ENCODE assay signal across 16 cellular contexts in genomic region chr9:119349548-119349947, GRCh38. TPM values are rescaled to one million over a fixed set of nuclear protein-coding genes. Genes with fewer than 3 reads are reported as not detected.
DNase-seq lines count a peak whose midpoint lies in the region; ATAC-seq, FAIRE-seq and TF ChIP-seq lines count a peak whose summit lies in the region.
"Had no signal": no experiment of that assay in that cellular context is flagged by ENCODE, and none has a peak within 500 bp of the region (broad histone marks: within the 10 kb centered on the region; RNA-seq: fewer than 3 reads in every experiment).

No MANE protein-coding gene starts in this region.

- H3F3A ChIP-seq in GM23248 (ENCODE audit: insufficient read depth) (no peaks in the 10 kb centered on the region), smooth muscle cell (ENCODE audit: low read depth) (no peaks in the 10 kb centered on the region)

- no peak for FAIRE-seq in GM19239 (lab: Jason Lieb, UNC)

- no peaks in the 10 kb centered on the region for H3K36me3 ChIP-seq in GM23248 (ENCODE audit: low read depth)
- no peaks in the 10 kb centered on the region for H3K36me3 ChIP-seq in mesodermal cell (ENCODE audit: control insufficient read depth, insufficient read depth, low read length)
- H3K36me3 ChIP-seq in smooth muscle cell (ENCODE audit: low read depth), result no peaks in the 10 kb centered on the region
- H3K36me3 ChIP-seq: adrenal gland, HAP-1 had no signal

- H4K20me1 ChIP-seq in GM23248 (ENCODE audit: insufficient read depth) (no peaks in the 10 kb centered on the region), smooth muscle cell (ENCODE audit: low read depth) (no peaks in the 10 kb centered on the region)

- WGBS in GM23248 (ENCODE audit: low coverage in 1 of 2, low lambda C conversion rate in 2 of 2, missing lambda C conversion rate in 2 of 2), 2 experiments, result 7 to 10% methylated on average over 9 of the region's 9 CpGs
- WGBS in mesodermal cell (ENCODE audit: insufficient coverage in 2 of 2), 2 experiments, result 16 to 22% methylated on average over 6 to 9 of the region's 9 CpGs
- WGBS in smooth muscle cell (ENCODE audit: low lambda C conversion rate), result 39% methylated on average over 9 of the region's 9 CpGs

- TF ChIP-seq CTCF in smooth muscle cell (IDR thresholded peaks at IDR 0.05; ENCODE audit: borderline replicate concordance, insufficient read depth, poor library complexity, severe bottlenecking), result no peak

- no peaks in the 10 kb centered on the region for H3K9me3 ChIP-seq in GM23248 (ENCODE audit: low read depth)
- H3K9me3 ChIP-seq in mesodermal cell (ENCODE audit: control insufficient read depth, low read length), result no peaks in the 10 kb centered on the region
- no peaks in the 10 kb centered on the region for H3K9me3 ChIP-seq in smooth muscle cell (replicated peaks; ENCODE audit: low read depth)
- H3K9me3 ChIP-seq: adrenal gland, HAP-1 had no signal

- no peaks in the 10 kb centered on the region for H3K9me2 ChIP-seq in GM23248 (ENCODE audit: insufficient read depth)

- peak overlapping the region; percentile 46; the same call in 1 of the 2 replicates for H2AFZ ChIP-seq in GM23248
- no peak overlapping the region for H2AFZ ChIP-seq in smooth muscle cell (ENCODE audit: low read depth)

- no peak for DNase-seq in GM23248
- DNase-seq in NCI-H128 (lab: John Stamatoyannopoulos, UW; ENCODE audit: unreplicated experiment), result peak; percentile 22
- no peak for DNase-seq in smooth muscle cell (lab: John Stamatoyannopoulos, UW; ENCODE audit: unreplicated experiment)
- DNase-seq in GM19239 (ENCODE audit: insufficient read length, low spot score), result no peak
- DNase-seq in activated CD4-positive, alpha-beta T cell treated with anti-CD3 and anti-CD28 coated beads, Interleukin-2, amount 50 U/mL, for 4 hours, result no peak
- DNase-seq: adrenal gland; central memory CD4-positive, alpha-beta T cell; Kasumi-1; naive thymus-derived CD4-positive, alpha-beta T cell; NCI-H1694 treated with DMSO at 0.1 percent for 48 hours; NCI-H524 treated with DMSO at 0.1 percent for 48 hours had no signal

- H3K79me2 ChIP-seq in GM23248 (ENCODE audit: insufficient read depth) (no peaks in the 10 kb centered on the region), smooth muscle cell (ENCODE audit: low read depth) (no peaks in the 10 kb centered on the region)

- in situ Hi-C loops in GM23248 (cut with MboI), result no loop called here

- H3K4me1 ChIP-seq in GM23248 (ENCODE audit: insufficient read depth) (no peaks in the 10 kb centered on the region), mesodermal cell (ENCODE audit: control insufficient read depth, insufficient read depth, low read length, poor library complexity, severe bottlenecking) (no peaks in the 10 kb centered on the region), smooth muscle cell (ENCODE audit: low read depth) (peaks cover 11% of the 10 kb centered on the region)
- H3K4me1 ChIP-seq: adrenal gland, HAP-1 had no signal

- H3K27ac ChIP-seq in GM23248, result no peak overlapping the region
- H3K27ac ChIP-seq in cingulate gyrus (ENCODE audit: low read depth, low read length), result peak overlapping the region; percentile 49
- peak overlapping the region; percentile 49 for H3K27ac ChIP-seq in mesodermal cell (ENCODE audit: low read depth, low read length, severe bottlenecking)
- H3K27ac ChIP-seq in smooth muscle cell (ENCODE audit: low read depth), result no peak overlapping the region
- H3K27ac ChIP-seq: adrenal gland had no signal

- no peak for ATAC-seq in HG02798 (IDR thresholded peaks at IDR 0.05; ENCODE audit: poor library complexity, unreplicated experiment)
- ATAC-seq: naive thymus-derived CD4-positive, alpha-beta T cell had no signal

- H3K4me3 ChIP-seq in GM23248 (no peak overlapping the region; the same call in 1 of the 2 replicates), mesodermal cell (ENCODE audit: extremely low read depth, insufficient read depth, low read length, poor library complexity, severe bottlenecking) (no peak overlapping the region), smooth muscle cell (no peak overlapping the region)
- H3K4me3 ChIP-seq: adrenal gland, HAP-1 had no signal

- no peak overlapping the region for H3K9ac ChIP-seq in GM23248
- no peak overlapping the region for H3K9ac ChIP-seq in smooth muscle cell (ENCODE audit: low read depth)

- H3K27me3 ChIP-seq in GM23248 (replicated peaks; ENCODE audit: insufficient read depth) (no peaks in the 10 kb centered on the region), smooth muscle cell (ENCODE audit: low read depth) (no peaks in the 10 kb centered on the region)
- H3K27me3 ChIP-seq: adrenal gland had no signal

- H3K4me2 ChIP-seq in GM23248 (ENCODE audit: unreplicated experiment), result peak overlapping the region; percentile 66
- no peak overlapping the region for H3K4me2 ChIP-seq in smooth muscle cell

RNA-seq across cellular contexts. Expression of gene BRINP1, which starts 19.7 kb away (rescaled TPM):
- 8.0 and 9.0 TPM in 2 replicates for total RNA-seq in GM23248 (2014; rRNA removed; shearing (Covaris generic))
- 6.0 and 6.2 TPM in 2 replicates for polyA plus RNA-seq in GM23248 (2016; fragmentation: Nextera tagmentation; extraction: Ambion mirVana)
- polyA plus RNA-seq in mesodermal cell (2013, experiment 1 of 2), result 8.0 TPM
- 6.3 TPM for polyA plus RNA-seq in mesodermal cell (2013, experiment 2 of 2)
- 0.45 and 0.54 TPM in 2 replicates for total RNA-seq in smooth muscle cell
- polyA plus RNA-seq in smooth muscle cell, result 0.19 TPM in 1 of 2 replicates, not detected in the other
- total RNA-seq: activated CD8-positive, alpha-beta memory T cell treated with anti-CD3 and anti-CD28 coated beads for 36 hours; naive thymus-derived CD4-positive, alpha-beta T cell had no signal
- polyA plus RNA-seq: naive thymus-derived CD4-positive, alpha-beta T cell had no signal

Comparison
In these comparisons a context has a peak if more than half of its experiments do, and no peak if none do; other contexts are left out.
1. H3K27ac ChIP-seq: peak in cingulate gyrus (single experiment) and mesodermal cell (single experiment); none in GM23248 (single experiment) and smooth muscle cell (single experiment).